20 cellular contexts compared by ENCODE assay signal in the genomic region with DNA sequence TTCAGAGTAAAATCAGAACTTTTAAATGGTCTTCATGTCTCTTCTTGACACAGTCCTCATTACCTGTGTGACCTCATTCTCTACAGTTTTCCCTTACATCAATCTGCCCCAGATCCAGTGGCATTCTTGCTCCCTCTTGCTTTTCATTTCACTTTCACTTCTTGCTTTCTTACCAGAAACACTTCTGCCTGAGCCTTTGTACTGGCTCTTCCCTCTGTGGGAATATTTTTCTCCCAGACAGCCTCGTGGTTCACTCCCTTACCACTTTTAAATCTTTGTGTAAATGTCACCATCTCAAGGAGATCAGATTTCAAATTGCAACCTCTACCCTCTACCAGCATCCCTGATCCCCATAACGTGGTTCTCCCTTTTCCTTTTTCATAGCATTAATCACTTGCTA.
DNase-seq lines count a peak whose midpoint lies in the region; ATAC-seq and FAIRE-seq lines count a peak whose summit lies in the region.
"Had no signal": no experiment of that assay in that cellular context is flagged by ENCODE, and none has a peak within 500 bp of the region (broad histone marks: within the 10 kb centered on the region; RNA-seq: fewer than 3 reads in every experiment).

No MANE protein-coding gene starts in this region.

- H3K36me3 Mint-ChIP-seq in activated CD4-positive, alpha-beta T cell treated with anti-CD3 and anti-CD28 coated beads for 36 hours (ENCODE audit: low read depth) = peaks cover 23% of the 10 kb centered on the region
- peaks cover 25% of the 10 kb centered on the region for H3K36me3 Mint-ChIP-seq in activated CD4-positive, alpha-beta T cell treated with anti-CD3 and anti-CD28 coated beads, Interleukin-2, amount 10 ng/mL, durations not matched to agents 7 days and 5 days (ENCODE audit: low read depth)
- H3K36me3 Mint-ChIP-seq: natural killer cell treated with Interleukin-12 subunit alpha and Interleukin-12 subunit beta and Interleukin-15 and Interleukin-18, amount 100 ng/mL, for 72 hours; WTC11 had no signal

- peaks cover 11% of the 10 kb centered on the region for H3K4me1 Mint-ChIP-seq in activated CD4-positive, alpha-beta T cell treated with anti-CD3 and anti-CD28 coated beads for 36 hours
- H3K4me1 Mint-ChIP-seq in activated CD4-positive, alpha-beta T cell treated with anti-CD3 and anti-CD28 coated beads, Interleukin-2, amount 10 ng/mL, durations not matched to agents 7 days and 5 days = peaks cover 18% of the 10 kb centered on the region
- H3K4me1 Mint-ChIP-seq: WTC11 had no signal

- intact Hi-C loops in activated CD4-positive, alpha-beta T cell treated with anti-CD3 and anti-CD28 coated beads for 36 hours (cut with DNase I, micrococcal nuclease) = no loop called here

- H3K27me3 Mint-ChIP-seq in activated CD4-positive, alpha-beta T cell treated with anti-CD3 and anti-CD28 coated beads for 36 hours = no peaks in the 10 kb centered on the region
- no peaks in the 10 kb centered on the region for H3K27me3 Mint-ChIP-seq in activated CD4-positive, alpha-beta T cell treated with anti-CD3 and anti-CD28 coated beads, Interleukin-2, amount 10 ng/mL, durations not matched to agents 7 days and 5 days
- H3K27me3 Mint-ChIP-seq: activated naive CD4-positive, alpha-beta T cell treated with anti-CD3 and anti-CD28 coated beads, Interleukin-2, amount 10 ng/mL, durations not matched to agents 7 days and 5 days; natural killer cell treated with Interleukin-12 subunit alpha and Interleukin-12 subunit beta and Interleukin-15 and Interleukin-18, amount 100 ng/mL, for 72 hours had no signal

- 6 to 22% (median 14%) methylated on average over 2 of the region's 2 CpGs for WGBS in small intestine, 3 donors

- CTCF ChIA-PET in activated CD4-positive, alpha-beta T cell treated with anti-CD3 and anti-CD28 coated beads for 36 hours (lab: Charles Lee) = no interaction called here
- CTCF ChIA-PET in activated CD4-positive, alpha-beta T cell treated with anti-CD3 and anti-CD28 coated beads, Interleukin-2, amount 10 ng/mL, durations not matched to agents 7 days and 5 days (lab: Charles Lee) = no interaction called here

- POLR2A ChIA-PET in activated CD4-positive, alpha-beta T cell treated with anti-CD3 and anti-CD28 coated beads for 36 hours (lab: Charles Lee) = no interaction called here
- POLR2A ChIA-PET in activated CD4-positive, alpha-beta T cell treated with anti-CD3 and anti-CD28 coated beads, Interleukin-2, amount 10 ng/mL, durations not matched to agents 7 days and 5 days (lab: Charles Lee) = no interaction called here

- FAIRE-seq in small intestine (lab: Jason Lieb, UNC) (no peak), GM19239 (lab: Jason Lieb, UNC) (no peak)
- FAIRE-seq: A549, G401.6, RCC 7860 had no signal

- ATAC-seq in activated CD4-positive, alpha-beta T cell treated with anti-CD3 and anti-CD28 coated beads for 36 hours = no peak
- no peak for ATAC-seq in GM21381 (IDR thresholded peaks at IDR 0.05; ENCODE audit: unreplicated experiment)
- ATAC-seq: A549; heart right ventricle; left cardiac atrium; natural killer cell treated with Interleukin-12 subunit alpha and Interleukin-12 subunit beta and Interleukin-15 and Interleukin-18, amount 100 ng/mL, for 72 hours; stimulated activated naive B cell treated with anti-CD40 and anti-IgM and Interleukin-4, amounts not matched to agents 10 μg/mL and 1 μg/mL and 100 μg/mL, for 72 hours; WTC11 had no signal

- H3K27ac Mint-ChIP-seq in activated CD4-positive, alpha-beta T cell treated with anti-CD3 and anti-CD28 coated beads for 36 hours = peak overlapping the region; percentile 29
- H3K27ac Mint-ChIP-seq in activated CD4-positive, alpha-beta T cell treated with anti-CD3 and anti-CD28 coated beads, Interleukin-2, amount 10 ng/mL, durations not matched to agents 7 days and 5 days = no peak overlapping the region
- H3K27ac Mint-ChIP-seq: activated naive CD4-positive, alpha-beta T cell treated with anti-CD3 and anti-CD28 coated beads, Interleukin-2, amount 10 ng/mL, durations not matched to agents 7 days and 5 days; natural killer cell treated with Interleukin-12 subunit alpha and Interleukin-12 subunit beta and Interleukin-15 and Interleukin-18, amount 100 ng/mL, for 72 hours; WTC11 had no signal

- DNase-seq in activated CD4-positive, alpha-beta T cell treated with anti-CD3 and anti-CD28 coated beads for 36 hours = no peak
- DNase-seq in activated CD4-positive, alpha-beta T cell treated with anti-CD3 and anti-CD28 coated beads, Interleukin-2, amount 10 ng/mL, durations not matched to agents 7 days and 5 days = no peak
- DNase-seq in OCI-M1 (lab: John Stamatoyannopoulos, UW) (peak; percentile 43), iris pigment epithelial cell (ENCODE audit: low read depth) (peak; percentile 33), small intestine (peak; percentile 64), inferior parietal cortex (ENCODE audit: extremely low spot score) (no peak), GM19239 (ENCODE audit: insufficient read length, low spot score) (no peak)
- DNase-seq: activated naive CD4-positive, alpha-beta T cell treated with anti-CD3 and anti-CD28 coated beads, Interleukin-2, amount 10 ng/mL, durations not matched to agents 7 days and 5 days; heart right ventricle; left cardiac atrium; NCI-H1105 treated with DMSO at 0.1 percent for 48 hours; right lobe of liver; stimulated activated CD4-positive, alpha-beta T cell treated with anti-CD3 and anti-CD28 coated beads, Interleukin-4, amount 100 ng/mL, for 4 hours; stimulated activated naive B cell treated with anti-CD40 and anti-IgM and Interleukin-4, amounts not matched to agents 10 μg/mL and 1 μg/mL and 100 μg/mL, for 72 hours had no signal

- H3K27me3 ChIP-seq in small intestine (ENCODE audit: control insufficient read depth in 2 of 2, insufficient read depth in 2 of 2, low read length in 2 of 2) = no peaks in the 10 kb centered on the region
- H3K27me3 ChIP-seq: heart right ventricle, right lobe of liver had no signal

- H3K9me3 ChIP-seq in small intestine (ENCODE audit: control insufficient read depth, low read depth) = no peaks in the 10 kb centered on the region
- H3K9me3 ChIP-seq: A549, heart right ventricle, right lobe of liver had no signal

- no peak overlapping the region for H3K4me3 Mint-ChIP-seq in activated CD4-positive, alpha-beta T cell treated with anti-CD3 and anti-CD28 coated beads for 36 hours
- no peak overlapping the region for H3K4me3 Mint-ChIP-seq in activated CD4-positive, alpha-beta T cell treated with anti-CD3 and anti-CD28 coated beads, Interleukin-2, amount 10 ng/mL, durations not matched to agents 7 days and 5 days
- H3K4me3 Mint-ChIP-seq: activated naive CD4-positive, alpha-beta T cell treated with anti-CD3 and anti-CD28 coated beads, Interleukin-2, amount 10 ng/mL, durations not matched to agents 7 days and 5 days; natural killer cell treated with Interleukin-12 subunit alpha and Interleukin-12 subunit beta and Interleukin-15 and Interleukin-18, amount 100 ng/mL, for 72 hours; stimulated activated naive B cell treated with anti-CD40 and anti-IgM and Interleukin-4, amounts not matched to agents 10 μg/mL and 1 μg/mL and 100 μg/mL, for 72 hours; WTC11 had no signal

- no peak overlapping the region for H3K4me3 ChIP-seq in small intestine (ENCODE audit: low read depth in 1 of 2, low read length in 2 of 2)
- H3K4me3 ChIP-seq: A549, heart right ventricle, right lobe of liver had no signal

- no peaks in the 10 kb centered on the region for H3K36me3 ChIP-seq in small intestine (ENCODE audit: control insufficient read depth in 2 of 2, insufficient read depth in 2 of 2, low read length in 2 of 2)
- H3K36me3 ChIP-seq: right lobe of liver had no signal

- H3K9me3 Mint-ChIP-seq in activated CD4-positive, alpha-beta T cell treated with anti-CD3 and anti-CD28 coated beads for 36 hours (ENCODE audit: low read depth) = no peaks in the 10 kb centered on the region
- H3K9me3 Mint-ChIP-seq in activated CD4-positive, alpha-beta T cell treated with anti-CD3 and anti-CD28 coated beads, Interleukin-2, amount 10 ng/mL, durations not matched to agents 7 days and 5 days = no peaks in the 10 kb centered on the region
- H3K9me3 Mint-ChIP-seq: activated naive CD4-positive, alpha-beta T cell treated with anti-CD3 and anti-CD28 coated beads, Interleukin-2, amount 10 ng/mL, durations not matched to agents 7 days and 5 days; natural killer cell treated with Interleukin-12 subunit alpha and Interleukin-12 subunit beta and Interleukin-15 and Interleukin-18, amount 100 ng/mL, for 72 hours had no signal

- H3K27ac ChIP-seq in small intestine (ENCODE audit: low read depth in 1 of 2, low read length in 1 of 2) = no peak overlapping the region
- H3K27ac ChIP-seq: A549, right lobe of liver had no signal

- H3K4me1 ChIP-seq in small intestine (ENCODE audit: control insufficient read depth in 2 of 2, insufficient read depth in 1 of 2, low read depth in 1 of 2, low read length in 1 of 2) = no peaks in the 10 kb centered on the region
- H3K4me1 ChIP-seq: A549, right lobe of liver had no signal

Comparison
In these comparisons a context has a peak if more than half of its experiments do, and no peak if none do; other contexts are left out.
1. DNase-seq: peak in OCI-M1 (single experiment), iris pigment epithelial cell (single experiment) and small intestine (single experiment); none in activated CD4-positive, alpha-beta T cell treated with anti-CD3 and anti-CD28 coated beads for 36 hours (single experiment), activated CD4-positive, alpha-beta T cell treated with anti-CD3 and anti-CD28 coated beads, Interleukin-2, amount 10 ng/mL, durations not matched to agents 7 days and 5 days (single experiment), inferior parietal cortex (single experiment) and GM19239 (single experiment).